ENCODE assay signal across 12 cellular contexts in genomic region chr2:232423407-232423806, GRCh38. TPM values are rescaled to one million over a fixed set of nuclear protein-coding genes. Genes with fewer than 3 reads are reported as not detected.
DNase-seq lines count a peak whose midpoint lies in the region; ATAC-seq, FAIRE-seq and TF ChIP-seq lines count a peak whose summit lies in the region.
"Not testable (repeated sequence)": the region's sequence is repeated elsewhere in the genome, so short reads cannot be mapped to it uniquely, and the experiment has no call there.
"Had no signal": no experiment of that assay in that cellular context is flagged by ENCODE, and none has a peak within 500 bp of the region (broad histone marks: within the 10 kb centered on the region; RNA-seq: fewer than 3 reads in every experiment).

No MANE protein-coding gene starts in this region.

- H3K23me2 ChIP-seq in H1 (ENCODE audit: low read depth, low read length): peaks cover 23% of the 10 kb centered on the region; the same call in 1 of the 2 replicates

- not testable (repeated sequence) for H3K14ac ChIP-seq in H1 (ENCODE audit: insufficient read length)

- TF ChIP-seq RAD21 in H1 (IDR thresholded peaks at IDR 0.05 in 1 of 2, conservative IDR thresholded peaks at IDR 0.05 in 1 of 2; ENCODE audit: low read depth in 2 of 2, low read length in 2 of 2): not testable (repeated sequence)

- peak overlapping the region; percentile 65; the same call in 1 of the 2 replicates for H3K4me2 ChIP-seq in GM23338
- H3K4me2 ChIP-seq in H1 (ENCODE audit: insufficient read depth in 1 of 2, low read depth in 2 of 2, low read length in 2 of 2): peak overlapping the region; percentile 34 to 77

- H3K27me3 ChIP-seq in GM23338 (ENCODE audit: insufficient read depth): peaks cover 38% of the 10 kb centered on the region
- H3K27me3 ChIP-seq in HUES6 (ENCODE audit: control insufficient read depth, insufficient read depth, low read length): peaks cover 49% of the 10 kb centered on the region
- peaks cover 7 to 35% (median 31%) of the 10 kb centered on the region in 4 experiments for H3K27me3 ChIP-seq in H1 (replicated peaks in 1 of 4; ENCODE audit: control insufficient read depth in 3 of 4, extremely low read depth in 1 of 4, insufficient read depth in 3 of 4, low read length in 3 of 4)
- peaks cover 44% of the 10 kb centered on the region for H3K27me3 ChIP-seq in iPS-18a (ENCODE audit: control insufficient read depth, insufficient read depth, low read length)
- H3K27me3 ChIP-seq in upper lobe of right lung: peaks cover 53% of the 10 kb centered on the region

- H2BK5ac ChIP-seq in H1 (ENCODE audit: low read depth, low read length): peak overlapping the region; percentile 91

- not testable (repeated sequence) for H4K5ac ChIP-seq in H1 (ENCODE audit: insufficient read length, low read depth, low read length)

- not testable (repeated sequence) for H3K9me2 ChIP-seq in GM23338 (ENCODE audit: insufficient read depth)

- DNase-seq in GM23338 (ENCODE audit: low spot score) (peak; percentile 75), WTC11 (ENCODE audit: low spot score) (peak; percentile 52), H1 (ENCODE audit: low read depth in 1 of 2, low spot score in 2 of 2) (peak in 1 of 2 experiments; percentile 63), kidney (peak; percentile 12), upper lobe of right lung (peak; percentile 6)

- H3K9ac ChIP-seq in HUES6 (ENCODE audit: low read length) (peak overlapping the region; percentile 84), iPS-18a (ENCODE audit: low read length) (peak overlapping the region; percentile 41)
- not testable (repeated sequence) for H3K9ac ChIP-seq in H1 (replicated peaks in 1 of 4; ENCODE audit: extremely low read depth in 1 of 4, low read depth in 3 of 4, low read length in 3 of 4); kidney (ENCODE audit: low read length in 2 of 2)

- H3K4me1 Mint-ChIP-seq in GM23338 (peaks cover 42% of the 10 kb centered on the region), WTC11 (peaks cover 48% of the 10 kb centered on the region)

- peaks cover 45% of the 10 kb centered on the region for H3K4me1 ChIP-seq in GM23338 (ENCODE audit: insufficient read depth)
- H3K4me1 ChIP-seq in HUES6 (ENCODE audit: control insufficient read depth, insufficient read depth, low read length): peaks cover 47% of the 10 kb centered on the region
- peaks cover 8 to 32% (median 26%) of the 10 kb centered on the region in 4 experiments for H3K4me1 ChIP-seq in H1 (replicated peaks in 1 of 4; ENCODE audit: control insufficient read depth in 3 of 4, insufficient read depth in 4 of 4, low read length in 3 of 4)
- H3K4me1 ChIP-seq in iPS-18a (ENCODE audit: control insufficient read depth, low read depth, low read length): peaks cover 40% of the 10 kb centered on the region
- peaks cover 0 to 14% of the 10 kb centered on the region in 2 donors for H3K4me1 ChIP-seq in kidney (ENCODE audit: control insufficient read depth in 1 of 2, insufficient read depth in 1 of 2, low read depth in 1 of 2, low read length in 2 of 2)
- not testable (repeated sequence) for H3K4me1 ChIP-seq in upper lobe of right lung

- intact Hi-C loops in kidney (cut with DNase I); upper lobe of right lung (cut with DNase I): not testable (repeated sequence)

- not testable (repeated sequence) for TF ChIP-seq CTCF in GM23338 (conservative IDR thresholded peaks at IDR 0.05; ENCODE audit: low read depth in 2 of 2); WTC11 (IDR thresholded peaks at IDR 0.05); H1 (IDR thresholded peaks at IDR 0.05; ENCODE audit: control extremely low read depth in 1 of 3, insufficient read depth in 1 of 3, low read depth in 1 of 3, low read length in 3 of 3); kidney (IDR thresholded peaks at IDR 0.05; ENCODE audit: borderline replicate concordance, extremely low read depth, insufficient read depth); upper lobe of right lung (IDR thresholded peaks at IDR 0.05)

- not testable (repeated sequence) for H3K4me3 ChIP-seq in GM23338; kidney (ENCODE audit: low read length in 2 of 2); upper lobe of right lung
- peak overlapping the region; percentile 48; the same call in 1 of the 2 replicates for H3K4me3 ChIP-seq in HUES6 (ENCODE audit: low read depth, low read length)
- peak overlapping the region in 1 of 4 experiments; percentile 39; a peak in 1 of 8 replicates for H3K4me3 ChIP-seq in H1 (ENCODE audit: extremely low read depth in 1 of 4, insufficient read depth in 2 of 4, low read depth in 3 of 4, low read length in 4 of 4)
- H3K4me3 ChIP-seq in iPS-18a (ENCODE audit: low read length): peak overlapping the region; percentile 43

- peak in 1 of 2 experiments; percentile 45; a peak in 1 of 3 replicates for TF ChIP-seq POLR2A in H1 (IDR thresholded peaks at IDR 0.05; ENCODE audit: control extremely low read depth in 1 of 2, low read depth in 2 of 2, low read length in 2 of 2)

- CTCF ChIA-PET in WTC11 (lab: Charles Lee); H1 (lab: Charles Lee; ENCODE audit: partially characterized antibody): not testable (repeated sequence)

- H2AFZ ChIP-seq in GM23338; H1 (ENCODE audit: low read length): not testable (repeated sequence)

- peak overlapping the region; percentile 49 for H3K4me3 Mint-ChIP-seq in GM23338
- peak overlapping the region; percentile 46 for H3K4me3 Mint-ChIP-seq in WTC11

- H3K36me3 ChIP-seq in GM23338 (ENCODE audit: insufficient read depth); iPS-18a (ENCODE audit: control insufficient read depth, low read depth, low read length); kidney (ENCODE audit: control insufficient read depth in 1 of 2, insufficient read depth in 2 of 2, low read length in 2 of 2); upper lobe of right lung: not testable (repeated sequence)
- peaks cover 11% of the 10 kb centered on the region for H3K36me3 ChIP-seq in HUES6 (ENCODE audit: control insufficient read depth, insufficient read depth, low read length)
- H3K36me3 ChIP-seq in H1 (ENCODE audit: control insufficient read depth in 2 of 4, insufficient read depth in 4 of 4, low read length in 3 of 4): peaks cover 0 to 20% (median 9%) of the 10 kb centered on the region in 4 experiments; a peak in 6 of 8 replicates

- not testable (repeated sequence) for H2BK20ac ChIP-seq in H1 (ENCODE audit: low read length)

- H3K27ac Mint-ChIP-seq in GM23338: peak overlapping the region; percentile 94
- H3K27ac Mint-ChIP-seq in WTC11: peak overlapping the region; percentile 77

- H3K23ac ChIP-seq in H1 (ENCODE audit: insufficient read length): not testable (repeated sequence)

- not testable (repeated sequence) for H3K18ac ChIP-seq in H1 (ENCODE audit: extremely low read depth, low read length)

- H3K4ac ChIP-seq in H1 (replicated peaks; ENCODE audit: insufficient read length, low read depth, low read length): not testable (repeated sequence)

- not testable (repeated sequence) for H2BK15ac ChIP-seq in H1 (ENCODE audit: low read length)

- H3K79me1 ChIP-seq in H1 (ENCODE audit: low read depth, low read length): not testable (repeated sequence)

- H3K27me3 Mint-ChIP-seq in GM23338 (ENCODE audit: insufficient read depth, low read depth, poor library complexity): peaks cover 47% of the 10 kb centered on the region
- peaks cover 56% of the 10 kb centered on the region for H3K27me3 Mint-ChIP-seq in WTC11 (ENCODE audit: low read depth)

- not testable (repeated sequence) for ATAC-seq in GM23338, WTC11, upper lobe of right lung

- not testable (repeated sequence) for H4K20me1 ChIP-seq in GM23338 (replicated peaks; ENCODE audit: insufficient read depth); H1 (replicated peaks in 1 of 2; ENCODE audit: control insufficient read depth in 1 of 2, insufficient read depth in 2 of 2, low read length in 2 of 2)

- peak; percentile 79 for FAIRE-seq in H1 (lab: Jason Lieb, UNC)
- not testable (repeated sequence) for FAIRE-seq in kidney (lab: Jason Lieb, UNC)

- H4K91ac ChIP-seq in H1 (replicated peaks; ENCODE audit: insufficient read length, low read length): not testable (repeated sequence)

- H2BK12ac ChIP-seq in H1 (ENCODE audit: low read depth, low read length): peak overlapping the region; percentile 80; the same call in 1 of the 2 replicates

- peaks cover 16% of the 10 kb centered on the region for H3K9me3 Mint-ChIP-seq in GM23338
- not testable (repeated sequence) for H3K9me3 Mint-ChIP-seq in WTC11

- TF ChIP-seq EP300 in H1 (IDR thresholded peaks at IDR 0.05; ENCODE audit: borderline replicate concordance in 1 of 2, low read depth in 2 of 2, low read length in 2 of 2): peak in 1 of 2 experiments; percentile 32; a peak in 1 of 3 replicates

- not testable (repeated sequence) for H3K9me3 ChIP-seq in HUES6 (ENCODE audit: control insufficient read depth, insufficient read depth, low read depth, low read length); H1 (ENCODE audit: insufficient read depth in 2 of 2, low read depth in 1 of 2, low read length in 1 of 2); kidney (ENCODE audit: control insufficient read depth in 1 of 2, low read length in 2 of 2); upper lobe of right lung
- H3K9me3 ChIP-seq in iPS-18a (ENCODE audit: control insufficient read depth, low read depth, low read length): peaks cover 13% of the 10 kb centered on the region

- H3K36me3 Mint-ChIP-seq in GM23338 (ENCODE audit: low read depth): peaks cover 20% of the 10 kb centered on the region
- H3K36me3 Mint-ChIP-seq in WTC11: not testable (repeated sequence)

- H4K8ac ChIP-seq in H1 (ENCODE audit: extremely low read depth, insufficient read depth, low read length): not testable (repeated sequence)

- POLR2A ChIA-PET in WTC11 (lab: Charles Lee); H1 (lab: Charles Lee; ENCODE audit: partially characterized antibody): not testable (repeated sequence)

- not testable (repeated sequence) for H2BK120ac ChIP-seq in H1 (replicated peaks; ENCODE audit: low read depth, low read length)

- H3K27ac ChIP-seq in GM23338 (ENCODE audit: low read depth) (peak overlapping the region; percentile 99), HUES6 (ENCODE audit: low read depth, low read length) (peak overlapping the region; percentile 95), iPS-18a (ENCODE audit: low read length) (peak overlapping the region; percentile 73)
- not testable (repeated sequence) for H3K27ac ChIP-seq in H1 (ENCODE audit: low read depth, low read length); kidney (ENCODE audit: low read depth in 2 of 2, low read length in 2 of 2); upper lobe of right lung

- 3% methylated on average over 7 of the region's 7 CpGs; no CpG with 5 or more reads in 1 of the 2 experiments for WGBS in H1 (ENCODE audit: extremely low coverage in 1 of 2, insufficient coverage in 1 of 2, insufficient read length in 1 of 2, insufficient replicate concordance in 2 of 2, low coverage in 1 of 2, low lambda C conversion rate in 2 of 2, missing lambda C conversion rate in 1 of 2), 2 experiments

- not testable (repeated sequence) for H2AK5ac ChIP-seq in H1 (ENCODE audit: low read depth, low read length)

- not testable (repeated sequence) for H3K56ac ChIP-seq in H1 (replicated peaks; ENCODE audit: insufficient read length, low read depth, low read length)

- peaks cover 22% of the 10 kb centered on the region for H3F3A ChIP-seq in GM23338 (replicated peaks; ENCODE audit: low read depth)

- H3K79me2 ChIP-seq in GM23338 (replicated peaks; ENCODE audit: insufficient read depth) (peaks cover 10% of the 10 kb centered on the region; the same call in 1 of the 2 replicates), H1 (ENCODE audit: control insufficient read depth in 1 of 2, insufficient read depth in 2 of 2, low read length in 2 of 2) (peaks cover 0 to 28% of the 10 kb centered on the region in 2 experiments; a peak in 2 of 4 replicates)

RNA-seq across cellular contexts. Expression of gene ALPG, which starts 16.8 kb away (rescaled TPM):
- total RNA-seq in GM23338 (2014; rRNA removed; shearing (Covaris generic)): 2.5 and 3.8 TPM in 2 replicates
- polyA plus RNA-seq in GM23338 (2016; fragmentation: Nextera tagmentation; extraction: Ambion mirVana) (0.89 and 1.4 TPM in 2 replicates), H1 (2011; rRNA removed) (2.1 and 3.2 TPM in 2 replicates), kidney (ENCODE audit: insufficient read depth, low read depth, low replicate concordance) (not detected)
- total RNA-seq in WTC11 (2021) (0.94 to 1.3 TPM (median 1.2 TPM) in 3 replicates), kidney (not detected), upper lobe of right lung (0.49 TPM)
- 0.56 and 0.75 TPM in 2 replicates for total RNA-seq in H1 (2021; fragmentation: NEBNext Ultra II Directional; extraction: Animal tissue kit (Norgen Biotek cat#: 25700))
- polyA plus RNA-seq in H1 (2011; cell fraction: cytosol; rRNA removed): 1.2 TPM
- 2.3 TPM for polyA plus RNA-seq in H1 (2011; cell fraction: nucleus; rRNA removed)
- polyA plus RNA-seq in H1 (2012, experiment 1 of 2): 1.1 to 3.0 TPM (median 2.2 TPM) in 4 replicates
- 1.0 TPM for polyA plus RNA-seq in H1 (2012, experiment 2 of 2)
- 1.4 TPM for polyA plus RNA-seq in H1 (2013, experiment 1 of 2)
- polyA plus RNA-seq in H1 (2013, experiment 2 of 2): 1.1 TPM
- 0.44 and 0.57 TPM in 2 replicates for polyA minus RNA-seq in H1 (2011; rRNA and poly(A)+ RNA removed)
- polyA minus RNA-seq in H1 (2011; cell fraction: cytosol; rRNA and poly(A)+ RNA removed): 0.88 TPM
- 0.70 TPM for polyA minus RNA-seq in H1 (2011; cell fraction: nucleus; rRNA and poly(A)+ RNA removed)
- total RNA-seq: CD4-positive, CD25-positive, alpha-beta regulatory T cell; CD8-positive, alpha-beta memory T cell; HepG2; HT-29 had no signal
- polyA plus RNA-seq: CD4-positive, CD25-positive, alpha-beta regulatory T cell; CD8-positive, alpha-beta memory T cell; HepG2; IgD-negative memory B cell had no signal

RNA-seq across cellular contexts. Expression of gene ALPI, which starts 32.5 kb away (rescaled TPM):
- not detected in 2 replicates for total RNA-seq in GM23338 (2014; rRNA removed; shearing (Covaris generic))
- polyA plus RNA-seq in GM23338 (2016; fragmentation: Nextera tagmentation; extraction: Ambion mirVana) (not detected in 2 replicates), H1 (2011; rRNA removed) (not detected in 2 replicates), kidney (ENCODE audit: insufficient read depth, low read depth, low replicate concordance) (0.49 TPM)
- total RNA-seq in WTC11 (2021) (not detected in 3 replicates), kidney (0.09 TPM), upper lobe of right lung (not detected)
- not detected in 2 replicates for total RNA-seq in H1 (2021; fragmentation: NEBNext Ultra II Directional; extraction: Animal tissue kit (Norgen Biotek cat#: 25700))
- polyA plus RNA-seq in H1 (2011; cell fraction: cytosol; rRNA removed): not detected
- polyA plus RNA-seq in H1 (2011; cell fraction: nucleus; rRNA removed): not detected
- polyA plus RNA-seq in H1 (2012, experiment 1 of 2): not detected in 4 replicates
- not detected for polyA plus RNA-seq in H1 (2012, experiment 2 of 2)
- polyA plus RNA-seq in H1 (2013, experiment 1 of 2): not detected
- not detected for polyA plus RNA-seq in H1 (2013, experiment 2 of 2)
- not detected in 2 replicates for polyA minus RNA-seq in H1 (2011; rRNA and poly(A)+ RNA removed)
- polyA minus RNA-seq in H1 (2011; cell fraction: cytosol; rRNA and poly(A)+ RNA removed): not detected
- not detected for polyA minus RNA-seq in H1 (2011; cell fraction: nucleus; rRNA and poly(A)+ RNA removed)
- total RNA-seq: CD4-positive, CD25-positive, alpha-beta regulatory T cell; CD8-positive, alpha-beta memory T cell; HepG2; HT-29 had no signal
- polyA plus RNA-seq: CD4-positive, CD25-positive, alpha-beta regulatory T cell; CD8-positive, alpha-beta memory T cell; HepG2; IgD-negative memory B cell had no signal

RNA-seq across cellular contexts. Expression of gene ALPP, which starts 44.9 kb away (rescaled TPM):
- total RNA-seq in GM23338 (2014; rRNA removed; shearing (Covaris generic)): 0.28 and 0.31 TPM in 2 replicates
- polyA plus RNA-seq in GM23338 (2016; fragmentation: Nextera tagmentation; extraction: Ambion mirVana): 0.07 TPM in 1 of 2 replicates, not detected in the other
- 0.14 to 0.20 TPM (median 0.14 TPM) in 3 replicates for total RNA-seq in WTC11 (2021)
- total RNA-seq in H1 (2021; fragmentation: NEBNext Ultra II Directional; extraction: Animal tissue kit (Norgen Biotek cat#: 25700)): 0.15 TPM in 1 of 2 replicates, not detected in the other
- 0.15 and 0.20 TPM in 2 replicates for polyA plus RNA-seq in H1 (2011; rRNA removed)
- polyA plus RNA-seq in H1 (2011; cell fraction: cytosol; rRNA removed): 0.06 TPM
- 0.19 TPM for polyA plus RNA-seq in H1 (2011; cell fraction: nucleus; rRNA removed)
- 0.28 to 0.85 TPM (median 0.65 TPM) in 4 replicates for polyA plus RNA-seq in H1 (2012, experiment 1 of 2)
- 0.07 TPM for polyA plus RNA-seq in H1 (2012, experiment 2 of 2)
- 0.12 TPM for polyA plus RNA-seq in H1 (2013, experiment 1 of 2)
- polyA plus RNA-seq in H1 (2013, experiment 2 of 2): 0.06 TPM
- polyA minus RNA-seq in H1 (2011; rRNA and poly(A)+ RNA removed): 0.06 and 0.07 TPM in 2 replicates
- polyA minus RNA-seq in H1 (2011; cell fraction: cytosol; rRNA and poly(A)+ RNA removed): not detected
- not detected for polyA minus RNA-seq in H1 (2011; cell fraction: nucleus; rRNA and poly(A)+ RNA removed)
- total RNA-seq in kidney: not detected
- not detected for polyA plus RNA-seq in kidney (ENCODE audit: insufficient read depth, low read depth, low replicate concordance)
- total RNA-seq in upper lobe of right lung: 9.5 TPM
- total RNA-seq: CD4-positive, CD25-positive, alpha-beta regulatory T cell; CD8-positive, alpha-beta memory T cell; HepG2 had no signal
- polyA plus RNA-seq: CD4-positive, CD25-positive, alpha-beta regulatory T cell; CD8-positive, alpha-beta memory T cell; HepG2; IgD-negative memory B cell had no signal
